ENCODE assay signal across 8 cellular contexts in genomic region chr18:9333441-9334350, GRCh38. TPM values are rescaled to one million over a fixed set of nuclear protein-coding genes. Genes with fewer than 3 reads are reported as not detected.
DNase-seq lines count a peak whose midpoint lies in the region; TF ChIP-seq lines count a peak whose summit lies in the region.

No MANE protein-coding gene starts in this region.

- H3K27me3 ChIP-seq in breast epithelium, result no peaks in the 10 kb centered on the region
- no peaks in the 10 kb centered on the region for H3K27me3 ChIP-seq in stomach smooth muscle (ENCODE audit: control insufficient read depth in 1 of 2, insufficient read depth in 2 of 2, low read length in 2 of 2)

- intact Hi-C loops in breast epithelium (cut with DNase I; ENCODE audit: low total_unique reads), result no loop called here

- H3K27ac ChIP-seq in HEK293 (ENCODE audit: extremely low read depth, low read depth, low read length) (no peak overlapping the region), breast epithelium (peak overlapping the region; percentile 78 to 84), stomach smooth muscle (ENCODE audit: low read length) (peak overlapping the region; percentile 81)

- CTCF ChIA-PET in HEK293 (lab: Yijun Ruan, JAX), result interaction anchor here (0.5 to 1.4 kb wide), 4 partner anchors 247 to 712 kb away, joined by 3 to 5 read pairs (median 4); no protein-coding TSS in a partner anchor

- peak; percentile 51 for DNase-seq in NCI-H2171 (lab: John Stamatoyannopoulos, UW)
- DNase-seq in NCI-H2171 treated with DMSO at 0.1 percent for 48 hours (lab: John Stamatoyannopoulos, UW), result no peak
- peak; percentile 63 for DNase-seq in NCI-H1048 (lab: John Stamatoyannopoulos, UW)
- no peak for DNase-seq in breast epithelium (ENCODE audit: low spot score in 2 of 2)
- peak; percentile 9 for DNase-seq in left kidney (ENCODE audit: low read depth, low spot score)
- no peak for DNase-seq in islet precursor cell

- H3K4me3 ChIP-seq in HEK293 (ENCODE audit: low read depth, low read length), result peak overlapping the region; percentile 52
- H3K4me3 ChIP-seq in breast epithelium, result peak overlapping the region; percentile 84
- H3K4me3 ChIP-seq in stomach smooth muscle (ENCODE audit: low read length in 2 of 2), result peak overlapping the region; percentile 90 to 93

- no peak for TF ChIP-seq POLR2A in breast epithelium (IDR thresholded peaks at IDR 0.05)

- POLR2A ChIA-PET in HEK293 (lab: Yijun Ruan, JAX), result interaction anchor here (0.6 to 2.2 kb wide), 20 partner anchors 9 to 733 kb away, joined by 3 to 10 read pairs (median 3); partner anchors contain the start of genes RALBP1 and VAPA

- peak overlapping the region; percentile 68 to 81 for H3K9ac ChIP-seq in stomach smooth muscle (ENCODE audit: low read length in 2 of 2)

- H3K9me3 ChIP-seq in HEK293 (ENCODE audit: control insufficient read depth, insufficient read depth, low read depth, low read length), result no peaks in the 10 kb centered on the region
- peaks cover 0 to under 1% of the 10 kb centered on the region in 2 donors for H3K9me3 ChIP-seq in breast epithelium
- H3K9me3 ChIP-seq in stomach smooth muscle (ENCODE audit: control insufficient read depth in 2 of 2, low read length in 2 of 2), result no peaks in the 10 kb centered on the region

- peaks cover 3 to 18% of the 10 kb centered on the region in 2 experiments for H3K36me3 ChIP-seq in HEK293 (ENCODE audit: control insufficient read depth in 2 of 2, insufficient read depth in 1 of 2, low read length in 2 of 2)
- no peaks in the 10 kb centered on the region for H3K36me3 ChIP-seq in breast epithelium
- peaks cover 6 to 7% of the 10 kb centered on the region in 2 donors for H3K36me3 ChIP-seq in stomach smooth muscle (ENCODE audit: control insufficient read depth in 2 of 2, insufficient read depth in 2 of 2, low read length in 2 of 2)

- TF ChIP-seq CTCF in HEK293 (tag by site-specific recombination; IDR thresholded peaks at IDR 0.05) (peak; percentile 31; the same call in 1 of the 2 replicates), breast epithelium (IDR thresholded peaks at IDR 0.05) (no peak)

- H3K4me1 ChIP-seq in HEK293 (ENCODE audit: control insufficient read depth, insufficient read depth, low read length) (no peaks in the 10 kb centered on the region), breast epithelium (no peaks in the 10 kb centered on the region), stomach smooth muscle (ENCODE audit: control insufficient read depth, insufficient read depth, low read length) (peaks cover 18% of the 10 kb centered on the region)

TF ChIP-seq in HEK293, 187 proteins besides CTCF, POLR2A, EP300 and RAD21 (continues in another document):
- TF ChIP-seq ZBTB20 (tag by site-specific recombination; IDR thresholded peaks at IDR 0.05) (peak; percentile 63), ZXDB (tag by site-specific recombination; IDR thresholded peaks at IDR 0.05) (peak; percentile 43; the same call in 1 of the 2 replicates), ZNF561 (tag by site-specific recombination; IDR thresholded peaks at IDR 0.05; ENCODE audit: borderline replicate concordance) (peak; percentile 31; the same call in 1 of the 2 replicates), PRDM10 (tag by site-specific recombination; IDR thresholded peaks at IDR 0.05) (peak; percentile 93), ZNF830 (tag by site-specific recombination; IDR thresholded peaks at IDR 0.05; ENCODE audit: low read depth) (no peak), ZBTB10 (tag by site-specific recombination; IDR thresholded peaks at IDR 0.05) (0 out of 2 replicates have a peak, but pooled peaks have one; percentile 32), ZNF423 (tag by site-specific recombination; IDR thresholded peaks at IDR 0.05) (no peak), ZIC2 (tag by site-specific recombination; IDR thresholded peaks at IDR 0.05) (no peak), ZNF155 (tag by site-specific recombination; IDR thresholded peaks at IDR 0.05) (no peak), ZNF600 (tag by site-specific recombination; IDR thresholded peaks at IDR 0.05) (no peak), YY2 (tag by site-specific recombination; IDR thresholded peaks at IDR 0.05) (peak; percentile 45; the same call in 1 of the 2 replicates), ZNF157 (tag by site-specific recombination; IDR thresholded peaks at IDR 0.05) (no peak), ZBTB17 (tag by site-specific recombination; IDR thresholded peaks at IDR 0.05) (peak; percentile 91)
- TF ChIP-seq, protein P1, sequence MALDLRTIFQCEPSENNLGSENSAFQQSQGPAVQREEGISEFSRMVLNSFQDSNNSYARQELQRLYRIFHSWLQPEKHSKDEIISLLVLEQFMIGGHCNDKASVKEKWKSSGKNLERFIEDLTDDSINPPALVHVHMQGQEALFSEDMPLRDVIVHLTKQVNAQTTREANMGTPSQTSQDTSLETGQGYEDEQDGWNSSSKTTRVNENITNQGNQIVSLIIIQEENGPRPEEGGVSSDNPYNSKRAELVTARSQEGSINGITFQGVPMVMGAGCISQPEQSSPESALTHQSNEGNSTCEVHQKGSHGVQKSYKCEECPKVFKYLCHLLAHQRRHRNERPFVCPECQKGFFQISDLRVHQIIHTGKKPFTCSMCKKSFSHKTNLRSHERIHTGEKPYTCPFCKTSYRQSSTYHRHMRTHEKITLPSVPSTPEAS (tag by site-specific recombination; IDR thresholded peaks at IDR 0.05), result no peak
- TF ChIP-seq, protein P2, sequence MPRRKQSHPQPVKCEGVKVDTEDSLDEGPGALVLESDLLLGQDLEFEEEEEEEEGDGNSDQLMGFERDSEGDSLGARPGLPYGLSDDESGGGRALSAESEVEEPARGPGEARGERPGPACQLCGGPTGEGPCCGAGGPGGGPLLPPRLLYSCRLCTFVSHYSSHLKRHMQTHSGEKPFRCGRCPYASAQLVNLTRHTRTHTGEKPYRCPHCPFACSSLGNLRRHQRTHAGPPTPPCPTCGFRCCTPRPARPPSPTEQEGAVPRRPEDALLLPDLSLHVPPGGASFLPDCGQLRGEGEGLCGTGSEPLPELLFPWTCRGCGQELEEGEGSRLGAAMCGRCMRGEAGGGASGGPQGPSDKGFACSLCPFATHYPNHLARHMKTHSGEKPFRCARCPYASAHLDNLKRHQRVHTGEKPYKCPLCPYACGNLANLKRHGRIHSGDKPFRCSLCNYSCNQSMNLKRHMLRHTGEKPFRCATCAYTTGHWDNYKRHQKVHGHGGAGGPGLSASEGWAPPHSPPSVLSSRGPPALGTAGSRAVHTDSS (tag by site-specific recombination; IDR thresholded peaks at IDR 0.05), result no peak

RNA-seq across cellular contexts. Expression of gene TWSG1, which starts 0.9 kb away (rescaled TPM):
- 10 to 100 TPM; 34.4 to 45.9 (median 42.7) TPM for total RNA-seq in breast epithelium

Comparison
In these comparisons a context has a peak if more than half of its experiments do, and no peak if none do; other contexts are left out.
1. DNase-seq: peak in NCI-H2171 (single experiment), NCI-H1048 (single experiment) and left kidney (single experiment); none in NCI-H2171 treated with DMSO at 0.1 percent for 48 hours (single experiment), breast epithelium (0 of 2) and islet precursor cell (single experiment).
2. Peak in every context shown above with its lines, with median percentiles within 50 percentile points of each other: H3K4me3 ChIP-seq.